Comparison of ENCODE assay signal across 17 cellular contexts in genomic region chr7:95411036-95411435, GRCh38. TPM values are rescaled to one million over a fixed set of nuclear protein-coding genes. Genes with fewer than 3 reads are reported as not detected.
DNase-seq lines count a peak whose midpoint lies in the region; ATAC-seq lines count a peak whose summit lies in the region.
"Had no signal": no experiment of that assay in that cellular context is flagged by ENCODE, and none has a peak within 500 bp of the region (broad histone marks: within the 10 kb centered on the region; RNA-seq: fewer than 3 reads in every experiment).

No MANE protein-coding gene starts in this region.

- DNase-seq in activated naive CD4-positive, alpha-beta T cell treated with anti-CD3 and anti-CD28 coated beads, Interleukin-2, amount 50 U/mL, for 72 hours (ENCODE audit: low spot score in 2 of 2), result no peak
- no peak for DNase-seq in activated naive CD4-positive, alpha-beta T cell treated with anti-CD3 and anti-CD28 coated beads for 36 hours
- peak; percentile 83 for DNase-seq in M059J (ENCODE audit: low read depth)
- no peak for DNase-seq in stimulated activated effector memory CD8-positive, alpha-beta T cell treated with anti-CD3 and anti-CD28 coated beads, Interleukin-12 subunit alpha, Interleukin-12 subunit beta, amount 100 ng/mL, for 72 hours (ENCODE audit: low spot score in 2 of 2)
- no peak for DNase-seq in ureter (ENCODE audit: low spot score)
- DNase-seq in NK-92 treated with Interleukin-12 subunit alpha and Interleukin-12 subunit beta, amount 100 ng/mL, for 24 hours (lab: John Stamatoyannopoulos, UW), result no peak
- DNase-seq in D341Med (ENCODE audit: low spot score), result no peak
- DNase-seq: activated CD4-positive, alpha-beta memory T cell treated with anti-CD3 and anti-CD28 coated beads for 36 hours; left cardiac atrium; NCI-H69; SHP77; stimulated activated CD4-positive, alpha-beta T cell treated with anti-CD3 and anti-CD28 coated beads, Interleukin-2, amount 100 ng/mL, for 48 hours; uterus had no signal

- no peaks in the 10 kb centered on the region for H3K27me3 Mint-ChIP-seq in activated naive CD4-positive, alpha-beta T cell treated with anti-CD3 and anti-CD28 coated beads for 36 hours (ENCODE audit: low read depth)
- H3K27me3 Mint-ChIP-seq: activated CD4-positive, alpha-beta memory T cell treated with anti-CD3 and anti-CD28 coated beads for 36 hours had no signal

- no peaks in the 10 kb centered on the region for H3K36me3 Mint-ChIP-seq in activated naive CD4-positive, alpha-beta T cell treated with anti-CD3 and anti-CD28 coated beads, Interleukin-2, amount 50 U/mL, for 72 hours
- H3K36me3 Mint-ChIP-seq in activated naive CD4-positive, alpha-beta T cell treated with anti-CD3 and anti-CD28 coated beads for 36 hours (ENCODE audit: low read depth), result no peaks in the 10 kb centered on the region
- H3K36me3 Mint-ChIP-seq in stimulated activated effector memory CD8-positive, alpha-beta T cell treated with anti-CD3 and anti-CD28 coated beads, Interleukin-12 subunit alpha, Interleukin-12 subunit beta, amount 100 ng/mL, for 72 hours, result no peaks in the 10 kb centered on the region

- CTCF ChIA-PET in activated naive CD4-positive, alpha-beta T cell treated with anti-CD3 and anti-CD28 coated beads for 36 hours (lab: Charles Lee), result interaction anchor here (1.9 kb wide), 1 partner anchor 13 kb away, joined by 3 read pairs; no protein-coding TSS in a partner anchor

- intact Hi-C loops in activated naive CD4-positive, alpha-beta T cell treated with anti-CD3 and anti-CD28 coated beads for 36 hours (cut with micrococcal nuclease), result no loop called here

- no peaks in the 10 kb centered on the region for H3K4me1 Mint-ChIP-seq in activated naive CD4-positive, alpha-beta T cell treated with anti-CD3 and anti-CD28 coated beads for 36 hours (ENCODE audit: low read depth)
- no peaks in the 10 kb centered on the region for H3K4me1 Mint-ChIP-seq in stimulated activated effector memory CD8-positive, alpha-beta T cell treated with anti-CD3 and anti-CD28 coated beads, Interleukin-12 subunit alpha, Interleukin-12 subunit beta, amount 100 ng/mL, for 72 hours

- peak; percentile 47 to 91 for ATAC-seq in activated naive CD4-positive, alpha-beta T cell treated with anti-CD3 and anti-CD28 coated beads, Interleukin-2, amount 50 U/mL, for 72 hours
- ATAC-seq in esophagus mucosa, result peak; percentile 49
- peak; percentile 85 for ATAC-seq in stimulated activated effector memory CD8-positive, alpha-beta T cell treated with anti-CD3 and anti-CD28 coated beads, Interleukin-12 subunit alpha, Interleukin-12 subunit beta, amount 100 ng/mL, for 72 hours
- ATAC-seq: left cardiac atrium had no signal

- H3K4me3 Mint-ChIP-seq in activated naive CD4-positive, alpha-beta T cell treated with anti-CD3 and anti-CD28 coated beads for 36 hours, result no peak overlapping the region
- no peak overlapping the region for H3K4me3 Mint-ChIP-seq in stimulated activated effector memory CD8-positive, alpha-beta T cell treated with anti-CD3 and anti-CD28 coated beads, Interleukin-12 subunit alpha, Interleukin-12 subunit beta, amount 100 ng/mL, for 72 hours
- H3K4me3 Mint-ChIP-seq: activated CD4-positive, alpha-beta memory T cell treated with anti-CD3 and anti-CD28 coated beads for 36 hours; mesothelial cell of epicardium; neural crest cell; T-helper 1 cell treated with Interleukin-12 subunit alpha and Interleukin-12 subunit beta and Interleukin-4 antibody, amounts not matched to agents 30 μg/mL and 1 μg/mL, for 36 hours had no signal

- H3K27ac Mint-ChIP-seq in activated naive CD4-positive, alpha-beta T cell treated with anti-CD3 and anti-CD28 coated beads, Interleukin-2, amount 50 U/mL, for 72 hours, result no peak overlapping the region
- H3K27ac Mint-ChIP-seq in activated naive CD4-positive, alpha-beta T cell treated with anti-CD3 and anti-CD28 coated beads for 36 hours, result no peak overlapping the region
- no peak overlapping the region for H3K27ac Mint-ChIP-seq in stimulated activated effector memory CD8-positive, alpha-beta T cell treated with anti-CD3 and anti-CD28 coated beads, Interleukin-12 subunit alpha, Interleukin-12 subunit beta, amount 100 ng/mL, for 72 hours
- H3K27ac Mint-ChIP-seq: activated CD4-positive, alpha-beta memory T cell treated with anti-CD3 and anti-CD28 coated beads for 36 hours; mesothelial cell of epicardium; T-helper 1 cell treated with Interleukin-12 subunit alpha and Interleukin-12 subunit beta and Interleukin-4 antibody, amounts not matched to agents 30 μg/mL and 1 μg/mL, for 36 hours had no signal

- H3K9me3 Mint-ChIP-seq in activated naive CD4-positive, alpha-beta T cell treated with anti-CD3 and anti-CD28 coated beads, Interleukin-2, amount 50 U/mL, for 72 hours, result no peaks in the 10 kb centered on the region
- H3K9me3 Mint-ChIP-seq in activated naive CD4-positive, alpha-beta T cell treated with anti-CD3 and anti-CD28 coated beads for 36 hours, result no peaks in the 10 kb centered on the region
- no peaks in the 10 kb centered on the region for H3K9me3 Mint-ChIP-seq in stimulated activated effector memory CD8-positive, alpha-beta T cell treated with anti-CD3 and anti-CD28 coated beads, Interleukin-12 subunit alpha, Interleukin-12 subunit beta, amount 100 ng/mL, for 72 hours
- H3K9me3 Mint-ChIP-seq: activated CD4-positive, alpha-beta memory T cell treated with anti-CD3 and anti-CD28 coated beads for 36 hours; mesothelial cell of epicardium; neural crest cell; T-helper 1 cell treated with Interleukin-12 subunit alpha and Interleukin-12 subunit beta and Interleukin-4 antibody, amounts not matched to agents 30 μg/mL and 1 μg/mL, for 36 hours had no signal

RNA-seq across cellular contexts. Expression of gene PON3, which starts 14.9 kb away (rescaled TPM):
- under 1 TPM in 1 of 2 donors, not detected in 1; 0.45 TPM for total RNA-seq in activated naive CD4-positive, alpha-beta T cell treated with anti-CD3 and anti-CD28 coated beads, Interleukin-2, amount 50 U/mL, for 72 hours
- not detected for total RNA-seq in activated naive CD4-positive, alpha-beta T cell treated with anti-CD3 and anti-CD28 coated beads for 36 hours
- 0.49 TPM in 1 of 2 replicates, not detected in the other for total RNA-seq in M059J (2014; rRNA removed; shearing (Covaris generic))
- 2.0 TPM for total RNA-seq in esophagus mucosa
- 5.5 TPM for total RNA-seq in ureter
- total RNA-seq: activated CD4-positive, alpha-beta memory T cell treated with anti-CD3 and anti-CD28 coated beads for 36 hours; mesothelial cell of epicardium; neural crest cell had no signal

RNA-seq across cellular contexts. Expression of gene PON2, which starts 23.8 kb away (rescaled TPM):
- total RNA-seq in activated naive CD4-positive, alpha-beta T cell treated with anti-CD3 and anti-CD28 coated beads, Interleukin-2, amount 50 U/mL, for 72 hours, result 1 to 10 TPM; 5.0 to 5.9 TPM
- total RNA-seq in activated naive CD4-positive, alpha-beta T cell treated with anti-CD3 and anti-CD28 coated beads for 36 hours, result 1 to 10 TPM; 3.8 to 3.9 TPM
- total RNA-seq in M059J (2014; rRNA removed; shearing (Covaris generic)), result 213 and 223 TPM in 2 replicates
- total RNA-seq in esophagus mucosa (35.3 TPM), ureter (76.1 TPM)
